Comparison of ENCODE assay signal across 8 cellular contexts in the genomic region with DNA sequence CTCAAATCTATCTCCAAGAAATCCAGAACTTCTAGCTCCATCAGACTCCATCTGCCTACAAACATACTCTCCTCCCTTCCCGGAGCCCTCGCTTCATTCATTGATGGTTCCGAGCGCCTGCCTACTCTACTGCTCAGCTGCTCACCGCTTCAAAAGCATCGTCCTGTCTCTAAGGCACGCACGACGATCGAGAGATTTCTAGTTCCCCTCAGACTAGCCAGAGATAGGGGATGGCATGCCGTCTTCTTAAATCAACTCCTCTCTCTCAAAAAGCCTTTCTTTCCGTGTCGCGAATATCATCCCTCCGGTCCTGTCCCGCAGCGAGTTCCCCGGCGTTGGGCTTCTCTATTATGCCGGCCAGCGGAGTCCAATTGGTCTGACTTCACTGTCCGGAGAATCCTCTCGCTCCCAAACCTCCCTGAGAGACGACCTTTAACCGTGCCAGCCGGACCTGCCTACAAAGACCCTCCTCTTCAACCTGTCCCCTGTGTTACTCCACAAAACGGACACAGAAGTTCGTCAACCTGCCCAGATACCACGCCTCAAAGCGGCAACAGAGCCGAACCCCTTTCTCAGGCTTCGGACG. TPM values are rescaled to one million over a fixed set of nuclear protein-coding genes. Genes with fewer than 3 reads are reported as not detected.
A peak's percentile ranks its signal among the peaks of the same experiment; 100 is the strongest.
DNase-seq lines count a peak whose midpoint lies in the region; ATAC-seq, FAIRE-seq and TF ChIP-seq lines count a peak whose summit lies in the region.

No MANE protein-coding gene starts in this region.

- no peaks in the 10 kb centered on the region for H3F3A ChIP-seq in SU-DHL-6 (ENCODE audit: insufficient read depth)

- peaks cover 57% of the 10 kb centered on the region for H3K79me2 ChIP-seq in SU-DHL-6 (ENCODE audit: insufficient read depth, low read length)
- H3K79me2 ChIP-seq in endothelial cell of umbilical vein (ENCODE audit: control insufficient read depth, insufficient read depth, low read length), result peaks cover 73% of the 10 kb centered on the region

- ATAC-seq in GM19397 (IDR thresholded peaks at IDR 0.05; ENCODE audit: unreplicated experiment), result peak; percentile 2
- ATAC-seq in natural killer cell, result no peak
- no peak for ATAC-seq in GM18909 (IDR thresholded peaks at IDR 0.05; ENCODE audit: poor library complexity, unreplicated experiment)
- ATAC-seq in HG03520 (IDR thresholded peaks at IDR 0.05; ENCODE audit: unreplicated experiment), result no peak

- peak overlapping the region; percentile 92 to 95 for H3K27ac Mint-ChIP-seq in natural killer cell

- TSS peak; percentile 12 for BruUV-seq in endothelial cell of umbilical vein (replicated peaks; lab: Mats Ljungman, UMichigan)

- FAIRE-seq in endothelial cell of umbilical vein (lab: Jason Lieb, UNC), result peak; percentile 40

- H3K9ac ChIP-seq in SU-DHL-6 (ENCODE audit: low read length) (peak overlapping the region; percentile 97), endothelial cell of umbilical vein (replicated peaks; ENCODE audit: extremely low read depth, insufficient read depth, low read length) (peak overlapping the region; percentile 95)

- H3K4me1 Mint-ChIP-seq in natural killer cell, result peaks cover 36 to 54% of the 10 kb centered on the region in 2 donors

- H4K20me1 ChIP-seq in SU-DHL-6 (ENCODE audit: low read depth, low read length) (no peaks in the 10 kb centered on the region), endothelial cell of umbilical vein (replicated peaks; ENCODE audit: control insufficient read depth, extremely low read depth, insufficient read depth, low read length) (no peaks in the 10 kb centered on the region)

- no peak for DNase-seq in AG04449 (ENCODE audit: low read depth, low spot score)
- DNase-seq in endothelial cell of umbilical vein (ENCODE audit: low read depth, low spot score), result peak; percentile 41
- DNase-seq in natural killer cell, result no peak
- DNase-seq in G401 (ENCODE audit: low spot score), result no peak

- H3K36me3 ChIP-seq in SU-DHL-6 (ENCODE audit: low read length) (peaks cover 19% of the 10 kb centered on the region), endothelial cell of umbilical vein (ENCODE audit: control insufficient read depth in 2 of 2, extremely low read depth in 1 of 2, insufficient read depth in 2 of 2, low read length in 2 of 2) (peaks cover 21 to 23% of the 10 kb centered on the region in 2 experiments)

- H3K4me3 ChIP-seq in AG04449 (ENCODE audit: low read depth, low read length) (peak overlapping the region; percentile 97), SU-DHL-6 (ENCODE audit: insufficient read depth, low read length, poor library complexity, severe bottlenecking) (peak overlapping the region; percentile 97), endothelial cell of umbilical vein (replicated peaks in 1 of 3; ENCODE audit: insufficient read depth in 1 of 3, low read depth in 1 of 3, low read length in 3 of 3) (peak overlapping the region; percentile 51 to 85 (median 70))

- H3K4me2 ChIP-seq in SU-DHL-6 (ENCODE audit: low read depth, low read length, poor library complexity, severe bottlenecking) (peak overlapping the region; percentile 84), endothelial cell of umbilical vein (ENCODE audit: insufficient read depth, low read length) (peak overlapping the region; percentile 92)

- H3K9me3 Mint-ChIP-seq in natural killer cell, result no peaks in the 10 kb centered on the region

- no peak for TF ChIP-seq POLR2A in endothelial cell of umbilical vein (IDR thresholded peaks at IDR 0.05; ENCODE audit: low read depth, low read length)

- peaks cover 10% of the 10 kb centered on the region for H3K36me3 Mint-ChIP-seq in natural killer cell

- CTCF ChIA-PET in AG04449 (lab: Yijun Ruan, JAX), result interaction anchor here (0.7 to 4.7 kb wide), 14 partner anchors 12 to 178 kb away, joined by 3 to 61 read pairs (median 4); a partner anchor contains a TSS
- CTCF ChIA-PET in endothelial cell of umbilical vein (lab: Charles Lee), result interaction anchor here (0.8 to 4.2 kb wide), 18 partner anchors 10 to 369 kb away, joined by 3 to 26 read pairs (median 4); a partner anchor contains a TSS

- POLR2A ChIA-PET in AG04449 (lab: Yijun Ruan, JAX), result interaction anchor here (0.7 to 2.4 kb wide), 25 partner anchors 9 to 268 kb away, joined by 3 to 65 read pairs (median 5); a partner anchor contains a TSS
- POLR2A ChIA-PET in endothelial cell of umbilical vein (lab: Charles Lee), result interaction anchor here (0.6 to 5.7 kb wide), 13 partner anchors 8 to 268 kb away, joined by 3 to 75 read pairs (median 5); a partner anchor contains a TSS

- H3K4me3 Mint-ChIP-seq in natural killer cell, result peak overlapping the region; percentile 99

- in situ Hi-C loops in G401 (cut with HindIII; ENCODE audit: low sequenced_read_pairs), result loop anchor here (25.0 kb wide), 1 partner anchor 136 kb away; no protein-coding TSS in a partner anchor

- H3K9me3 ChIP-seq in SU-DHL-6 (ENCODE audit: insufficient read depth, low read length) (no peaks in the 10 kb centered on the region), endothelial cell of umbilical vein (replicated peaks; ENCODE audit: control insufficient read depth, insufficient read depth, low read length) (no peaks in the 10 kb centered on the region)

- dilution Hi-C loops in endothelial cell of umbilical vein (cut with MboI; ENCODE audit: extremely low pct_ligation_motif_present, low sequenced_read_pairs), result no loop called here

- peaks cover 54% of the 10 kb centered on the region for H3K4me1 ChIP-seq in endothelial cell of umbilical vein (ENCODE audit: control insufficient read depth, extremely low read depth, insufficient read depth, low read length)

- H2AFZ ChIP-seq in SU-DHL-6 (ENCODE audit: low read depth, low read length, severe bottlenecking) (peak overlapping the region; percentile 63), endothelial cell of umbilical vein (ENCODE audit: low read depth, low read length) (no peak overlapping the region)

- H3K9me2 ChIP-seq in SU-DHL-6 (replicated peaks; ENCODE audit: insufficient read depth, low read length), result no peaks in the 10 kb centered on the region

- intact Hi-C loops in endothelial cell of umbilical vein (cut with micrococcal nuclease), result loop anchor here (1.0 kb wide), 2 partner anchors 39 to 73 kb away; a partner anchor contains a TSS
- intact Hi-C loops in natural killer cell (cut with micrococcal nuclease), result loop anchor here (1.0 to 5.0 kb wide), 2 partner anchors 16 to 134 kb away; a partner anchor contains a TSS

- no peaks in the 10 kb centered on the region for H3K27me3 Mint-ChIP-seq in natural killer cell (ENCODE audit: low read depth in 2 of 2)

- no peaks in the 10 kb centered on the region for H3K9me1 ChIP-seq in endothelial cell of umbilical vein (replicated peaks; ENCODE audit: control insufficient read depth, extremely low read depth, insufficient read depth, low read length)

- TF ChIP-seq CTCF in AG04449 (IDR thresholded peaks at IDR 0.05; ENCODE audit: insufficient read depth, low read length, missing control alignments) (no peak), SU-DHL-6 (IDR thresholded peaks at IDR 0.05; ENCODE audit: insufficient read depth, low read length, poor library complexity, severe bottlenecking) (no peak), endothelial cell of umbilical vein (IDR thresholded peaks at IDR 0.05; ENCODE audit: extremely low read depth in 1 of 2, insufficient read depth in 1 of 2, low read depth in 1 of 2, low read length in 2 of 2) (no peak), natural killer cell (IDR thresholded peaks at IDR 0.05) (no peak)

- H3K27ac ChIP-seq in SU-DHL-6 (ENCODE audit: low read depth, low read length) (peak overlapping the region; percentile 78), endothelial cell of umbilical vein (ENCODE audit: insufficient read depth, low read depth, low read length) (peak overlapping the region; percentile 41)

- H3K27me3 ChIP-seq in SU-DHL-6 (ENCODE audit: low read length), result no peaks in the 10 kb centered on the region
- no peaks in the 10 kb centered on the region for H3K27me3 ChIP-seq in endothelial cell of umbilical vein (ENCODE audit: control insufficient read depth in 2 of 2, insufficient read depth in 2 of 2, low read length in 2 of 2)

RNA-seq across cellular contexts. Expression of a gene that starts 0.6 kb away (rescaled TPM):
- 1,341 and 1,345 TPM in 2 replicates for total RNA-seq in endothelial cell of umbilical vein
- 1,723 and 2,133 TPM in 2 replicates for polyA plus RNA-seq in endothelial cell of umbilical vein
- polyA plus RNA-seq in endothelial cell of umbilical vein (2011; cell fraction: cytosol; rRNA removed), result 2,150 and 2,252 TPM in 2 replicates
- polyA plus RNA-seq in endothelial cell of umbilical vein (2011; cell fraction: nucleus; rRNA removed), result 635 and 665 TPM in 2 replicates
- 1,499 and 2,213 TPM in 2 replicates for polyA plus RNA-seq in endothelial cell of umbilical vein (2012)
- 1,683 and 1,722 TPM in 2 replicates for polyA minus RNA-seq in endothelial cell of umbilical vein
- 1,661 TPM for polyA minus RNA-seq in endothelial cell of umbilical vein (2011; cell fraction: cytosol; rRNA and poly(A)+ RNA removed)
- polyA minus RNA-seq in endothelial cell of umbilical vein (2011; cell fraction: nucleus; rRNA and poly(A)+ RNA removed), result 130 and 133 TPM in 2 replicates
- total RNA-seq in natural killer cell, result 100 to 1,000 TPM; 628 to 754 (median 714) TPM
- total RNA-seq in G401 (2014; rRNA removed; shearing (Covaris generic)), result 3,525 and 3,828 TPM in 2 replicates

RNA-seq across cellular contexts. Expression of a gene that starts 18.2 kb away (rescaled TPM):
- total RNA-seq in endothelial cell of umbilical vein (16.9 and 17.8 TPM in 2 replicates), natural killer cell (10 to 100 TPM; 20.0 to 28.9 (median 26.2) TPM)
- 11.5 and 12.7 TPM in 2 replicates for polyA plus RNA-seq in endothelial cell of umbilical vein
- polyA plus RNA-seq in endothelial cell of umbilical vein (2011; cell fraction: cytosol; rRNA removed), result 7.1 and 9.3 TPM in 2 replicates
- 45.0 and 48.0 TPM in 2 replicates for polyA plus RNA-seq in endothelial cell of umbilical vein (2011; cell fraction: nucleus; rRNA removed)
- 10.6 and 12.9 TPM in 2 replicates for polyA plus RNA-seq in endothelial cell of umbilical vein (2012)
- polyA minus RNA-seq in endothelial cell of umbilical vein, result 8.6 and 9.0 TPM in 2 replicates
- 16.0 TPM for polyA minus RNA-seq in endothelial cell of umbilical vein (2011; cell fraction: cytosol; rRNA and poly(A)+ RNA removed)
- polyA minus RNA-seq in endothelial cell of umbilical vein (2011; cell fraction: nucleus; rRNA and poly(A)+ RNA removed), result 5.2 and 7.6 TPM in 2 replicates
- 16.5 and 17.6 TPM in 2 replicates for total RNA-seq in G401 (2014; rRNA removed; shearing (Covaris generic))

RNA-seq across cellular contexts. Expression of a gene that starts 26.5 kb away (rescaled TPM):
- total RNA-seq in endothelial cell of umbilical vein, result 381 and 436 TPM in 2 replicates
- polyA plus RNA-seq in endothelial cell of umbilical vein, result 25.1 and 35.2 TPM in 2 replicates
- polyA plus RNA-seq in endothelial cell of umbilical vein (2011; cell fraction: cytosol; rRNA removed), result 46.3 and 51.8 TPM in 2 replicates
- 322 and 346 TPM in 2 replicates for polyA plus RNA-seq in endothelial cell of umbilical vein (2011; cell fraction: nucleus; rRNA removed)
- 223 and 321 TPM in 2 replicates for polyA plus RNA-seq in endothelial cell of umbilical vein (2012)
- polyA minus RNA-seq in endothelial cell of umbilical vein, result 219 and 258 TPM in 2 replicates
- 78.7 TPM for polyA minus RNA-seq in endothelial cell of umbilical vein (2011; cell fraction: cytosol; rRNA and poly(A)+ RNA removed)
- polyA minus RNA-seq in endothelial cell of umbilical vein (2011; cell fraction: nucleus; rRNA and poly(A)+ RNA removed), result 446 and 550 TPM in 2 replicates
- total RNA-seq in natural killer cell, result 100 to 1,000 TPM; 623 to 740 (median 677) TPM
- total RNA-seq in G401 (2014; rRNA removed; shearing (Covaris generic)), result 161 and 197 TPM in 2 replicates

RNA-seq across cellular contexts. Expression of a gene that starts 28.6 kb away (rescaled TPM):
- total RNA-seq in endothelial cell of umbilical vein (166 and 176 TPM in 2 replicates), natural killer cell (100 to 1,000 TPM; 254 to 305 (median 259) TPM)
- polyA plus RNA-seq in endothelial cell of umbilical vein, result 30.2 and 40.4 TPM in 2 replicates
- 30.0 and 32.2 TPM in 2 replicates for polyA plus RNA-seq in endothelial cell of umbilical vein (2011; cell fraction: cytosol; rRNA removed)
- polyA plus RNA-seq in endothelial cell of umbilical vein (2011; cell fraction: nucleus; rRNA removed), result 111 and 132 TPM in 2 replicates
- 108 and 120 TPM in 2 replicates for polyA plus RNA-seq in endothelial cell of umbilical vein (2012)
- polyA minus RNA-seq in endothelial cell of umbilical vein, result 91.6 and 95.5 TPM in 2 replicates
- 51.8 TPM for polyA minus RNA-seq in endothelial cell of umbilical vein (2011; cell fraction: cytosol; rRNA and poly(A)+ RNA removed)
- polyA minus RNA-seq in endothelial cell of umbilical vein (2011; cell fraction: nucleus; rRNA and poly(A)+ RNA removed), result 40.3 and 57.1 TPM in 2 replicates
- total RNA-seq in G401 (2014; rRNA removed; shearing (Covaris generic)), result 190 and 224 TPM in 2 replicates

RNA-seq across cellular contexts. Expression of a gene that starts 39.5 kb away (rescaled TPM):
- total RNA-seq in endothelial cell of umbilical vein (101 and 110 TPM in 2 replicates), natural killer cell (100 to 1,000 TPM; 221 to 233 (median 232) TPM)
- polyA plus RNA-seq in endothelial cell of umbilical vein, result 75.7 and 78.3 TPM in 2 replicates
- 27.7 and 29.7 TPM in 2 replicates for polyA plus RNA-seq in endothelial cell of umbilical vein (2011; cell fraction: cytosol; rRNA removed)
- 297 and 324 TPM in 2 replicates for polyA plus RNA-seq in endothelial cell of umbilical vein (2011; cell fraction: nucleus; rRNA removed)
- 60.5 and 84.3 TPM in 2 replicates for polyA plus RNA-seq in endothelial cell of umbilical vein (2012)
- 61.5 and 71.2 TPM in 2 replicates for polyA minus RNA-seq in endothelial cell of umbilical vein
- 19.6 TPM for polyA minus RNA-seq in endothelial cell of umbilical vein (2011; cell fraction: cytosol; rRNA and poly(A)+ RNA removed)
- polyA minus RNA-seq in endothelial cell of umbilical vein (2011; cell fraction: nucleus; rRNA and poly(A)+ RNA removed), result 36.6 and 42.9 TPM in 2 replicates
- total RNA-seq in G401 (2014; rRNA removed; shearing (Covaris generic)), result 33.2 and 55.7 TPM in 2 replicates
